In genomic region chr4:65917486-65917885, GRCh38 we compare ENCODE assay signal across 27 cellular contexts.
DNase-seq lines count a peak whose midpoint lies in the region; ATAC-seq, FAIRE-seq and TF ChIP-seq lines count a peak whose summit lies in the region.
"Had no signal": no experiment of that assay in that cellular context is flagged by ENCODE, and none has a peak within 500 bp of the region (broad histone marks: within the 10 kb centered on the region; RNA-seq: fewer than 3 reads in every experiment).

No MANE protein-coding gene starts in this region.

- TF ChIP-seq CTCF in cardiac fibroblast (IDR thresholded peaks at IDR 0.05; ENCODE audit: low read depth, low read length): no peak

- H3K4me3 ChIP-seq in cardiac fibroblast (replicated peaks in 1 of 2; ENCODE audit: low read depth in 2 of 2, low read length in 2 of 2): no peak overlapping the region
- H3K4me3 ChIP-seq: adrenal gland, esophagus squamous epithelium, hepatocyte, skin epidermis had no signal

- DNase-seq in Daoy (ENCODE audit: low read depth): peak; percentile 7
- DNase-seq in RCC 7860 (ENCODE audit: low spot score): peak; percentile 6
- peak; percentile 40 to 79 for DNase-seq in cardiac fibroblast (ENCODE audit: low read depth in 2 of 2)
- DNase-seq in myocyte (ENCODE audit: low read depth): peak; percentile 58
- no peak for DNase-seq in NCI-H510A (lab: John Stamatoyannopoulos, UW)
- DNase-seq: ACHN; activated CD4-positive, alpha-beta T cell treated with anti-CD3 and anti-CD28 coated beads for 4 hours; activated CD8-positive, alpha-beta memory T cell treated with anti-CD3 and anti-CD28 coated beads, Interleukin-2, amount 50 U/mL, for 4 hours; activated effector memory CD4-positive, alpha-beta T cell treated with Interleukin-2 at 50 U/mL for 16 hours; adrenal gland; cerebellar nuclear complex; effector memory CD4-positive, alpha-beta T cell; esophagus squamous epithelium; GF-D8; islet precursor cell; mesendoderm; MM.1S; NK-92 treated with Interleukin-12 subunit alpha and Interleukin-12 subunit beta, amount 100 ng/mL, for 24 hours; stimulated activated CD4-positive, alpha-beta T cell treated with anti-CD3 and anti-CD28 coated beads, Interleukin-2, amount 100 ng/mL, for 48 hours had no signal

- ATAC-seq in GM21390 (IDR thresholded peaks at IDR 0.05; ENCODE audit: unreplicated experiment): no peak
- ATAC-seq in GM21717 (IDR thresholded peaks at IDR 0.05; ENCODE audit: unreplicated experiment): no peak
- ATAC-seq in GM18519 (IDR thresholded peaks at IDR 0.05; ENCODE audit: low FRiP score, unreplicated experiment): no peak
- ATAC-seq: HepG2; natural killer cell treated with Interleukin-12 subunit alpha and Interleukin-12 subunit beta and Interleukin-15 and Interleukin-18, amount 100 ng/mL, for 72 hours had no signal

- no peak for FAIRE-seq in RCC 7860 (lab: Jason Lieb, UNC)
- FAIRE-seq: H54, HepG2 had no signal
